ENCODE assay signal across 19 cellular contexts in genomic region chr16:81378049-81378448, GRCh38.
"Had no signal": no experiment of that assay in that cellular context is flagged by ENCODE, and none has a peak within 500 bp of the region (broad histone marks: within the 10 kb centered on the region; RNA-seq: fewer than 3 reads in every experiment).

No MANE protein-coding gene starts in this region.

- H3K4me3 Mint-ChIP-seq: effector memory CD8-positive, alpha-beta T cell; natural killer cell; neural crest cell; stimulated activated naive CD8-positive, alpha-beta T cell treated with anti-CD3 and anti-CD28 coated beads, Interleukin-15, amount 100 ng/mL, for 72 hours had no signal

- DNase-seq: cortex of kidney; effector memory CD8-positive, alpha-beta T cell; gastrocnemius medialis; left ventricle myocardium superior; lower lobe of right lung; natural killer cell; pancreas; stimulated activated CD4-positive, alpha-beta T cell treated with anti-CD3 and anti-CD28 coated beads, Interleukin-12 subunit alpha, Interleukin-12 subunit beta, amount 100 ng/mL, for 4 hours; stimulated activated CD4-positive, alpha-beta T cell treated with anti-CD3 and anti-CD28 coated beads, Interleukin-1b, Interleukin-23, amount 100 ng/mL, for 48 hours; stimulated activated CD4-positive, alpha-beta T cell treated with anti-CD3 and anti-CD28 coated beads, Interleukin-4, amount 100 ng/mL, for 1 hour; stimulated activated CD8-positive, alpha-beta memory T cell treated with anti-CD3 and anti-CD28 coated beads, Interleukin-4, amount 100 ng/mL, for 48 hours; stimulated activated naive CD4-positive, alpha-beta T cell; stimulated activated naive CD8-positive, alpha-beta T cell treated with anti-CD3 and anti-CD28 coated beads, Interleukin-15, amount 100 ng/mL, for 72 hours; thyroid gland; trophoblast cell had no signal

- H3K27ac Mint-ChIP-seq: effector memory CD8-positive, alpha-beta T cell; natural killer cell had no signal

- H3K4me1 ChIP-seq: gastrocnemius medialis, lower lobe of right lung, pancreas, thyroid gland had no signal

- H3K27me3 Mint-ChIP-seq: effector memory CD8-positive, alpha-beta T cell; stimulated activated naive CD8-positive, alpha-beta T cell treated with anti-CD3 and anti-CD28 coated beads, Interleukin-15, amount 100 ng/mL, for 72 hours had no signal

- H3K27me3 ChIP-seq: gastrocnemius medialis, neutrophil, pancreas, thyroid gland had no signal

- H3K9me3 ChIP-seq: gastrocnemius medialis, lower lobe of right lung, neutrophil, pancreas, thyroid gland had no signal

- H3K4me2 ChIP-seq: smooth muscle cell had no signal

- ATAC-seq: effector memory CD8-positive, alpha-beta T cell; gastrocnemius medialis; left ventricle myocardium superior; lower lobe of right lung; natural killer cell; pancreas; sciatic nerve; stimulated activated naive CD8-positive, alpha-beta T cell treated with anti-CD3 and anti-CD28 coated beads, Interleukin-15, amount 100 ng/mL, for 72 hours had no signal

- H3K27ac ChIP-seq: gastrocnemius medialis, lower lobe of right lung, neutrophil, pancreas, thyroid gland had no signal

- H3K9me3 Mint-ChIP-seq: effector memory CD8-positive, alpha-beta T cell; natural killer cell; neural crest cell; stimulated activated naive CD8-positive, alpha-beta T cell treated with anti-CD3 and anti-CD28 coated beads, Interleukin-15, amount 100 ng/mL, for 72 hours had no signal

- H3K4me1 Mint-ChIP-seq: natural killer cell had no signal

- H3K4me3 ChIP-seq: gastrocnemius medialis, lower lobe of right lung, pancreas, smooth muscle cell, thyroid gland had no signal
